Comparison of ENCODE assay signal across 14 cellular contexts in genomic region chr11:120893431-120894206, GRCh38.
DNase-seq lines count a peak whose midpoint lies in the region; ATAC-seq and TF ChIP-seq lines count a peak whose summit lies in the region.
"Had no signal": no experiment of that assay in that cellular context is flagged by ENCODE, and none has a peak within 500 bp of the region (broad histone marks: within the 10 kb centered on the region; RNA-seq: fewer than 3 reads in every experiment).

No MANE protein-coding gene starts in this region.

- intact Hi-C loops in left ventricle myocardium superior (cut with micrococcal nuclease) = no loop called here

- H3K4me1 Mint-ChIP-seq in stimulated activated memory B cell treated with anti-CD40 and anti-IgM and Interleukin-4, amounts not matched to agents 10 μg/mL and 1 μg/mL and 100 μg/mL, for 72 hours = no peaks in the 10 kb centered on the region
- H3K4me1 Mint-ChIP-seq: activated naive CD4-positive, alpha-beta T cell treated with anti-CD3 and anti-CD28 coated beads, Interleukin-2, amount 50 U/mL, for 24 hours had no signal

- no peaks in the 10 kb centered on the region for H3K9me3 Mint-ChIP-seq in stimulated activated memory B cell treated with anti-CD40 and anti-IgM and Interleukin-4, amounts not matched to agents 10 μg/mL and 1 μg/mL and 100 μg/mL, for 72 hours
- H3K9me3 Mint-ChIP-seq: activated naive CD4-positive, alpha-beta T cell treated with anti-CD3 and anti-CD28 coated beads, Interleukin-2, amount 50 U/mL, for 24 hours; nephron had no signal

- peak; percentile 82 for ATAC-seq in GM18867 (IDR thresholded peaks at IDR 0.05; ENCODE audit: unreplicated experiment)
- ATAC-seq in HG02943 (IDR thresholded peaks at IDR 0.05; ENCODE audit: low read depth, unreplicated experiment) = peak; percentile 77
- no peak for ATAC-seq in left ventricle myocardium superior
- no peak for ATAC-seq in stimulated activated memory B cell treated with anti-CD40 and anti-IgM and Interleukin-4, amounts not matched to agents 10 μg/mL and 1 μg/mL and 100 μg/mL, for 72 hours
- ATAC-seq: heart right ventricle, right cardiac atrium had no signal

- no peaks in the 10 kb centered on the region for H3K36me3 Mint-ChIP-seq in stimulated activated memory B cell treated with anti-CD40 and anti-IgM and Interleukin-4, amounts not matched to agents 10 μg/mL and 1 μg/mL and 100 μg/mL, for 72 hours
- H3K36me3 Mint-ChIP-seq: activated naive CD4-positive, alpha-beta T cell treated with anti-CD3 and anti-CD28 coated beads, Interleukin-2, amount 50 U/mL, for 24 hours had no signal

- peak; percentile 32 for DNase-seq in GM20000 (ENCODE audit: low spot score)
- DNase-seq in NCI-H1694 treated with DMSO at 0.1 percent for 48 hours (lab: John Stamatoyannopoulos, UW) = peak; percentile 16
- no peak for DNase-seq in COLO829 (ENCODE audit: low spot score)
- no peak for DNase-seq in left ventricle myocardium superior
- DNase-seq in NCI-H146 treated with DMSO at 0.1 percent for 48 hours (lab: John Stamatoyannopoulos, UW; ENCODE audit: unreplicated experiment) = no peak
- DNase-seq: activated CD8-positive, alpha-beta memory T cell treated with anti-CD3 and anti-CD28 coated beads for 24 hours; heart right ventricle; NCI-H774; right cardiac atrium had no signal

- H3K4me3 Mint-ChIP-seq in stimulated activated memory B cell treated with anti-CD40 and anti-IgM and Interleukin-4, amounts not matched to agents 10 μg/mL and 1 μg/mL and 100 μg/mL, for 72 hours = no peak overlapping the region
- H3K4me3 Mint-ChIP-seq: activated naive CD4-positive, alpha-beta T cell treated with anti-CD3 and anti-CD28 coated beads, Interleukin-2, amount 50 U/mL, for 24 hours; nephron had no signal

- H3K27ac Mint-ChIP-seq in stimulated activated memory B cell treated with anti-CD40 and anti-IgM and Interleukin-4, amounts not matched to agents 10 μg/mL and 1 μg/mL and 100 μg/mL, for 72 hours = no peak overlapping the region
- H3K27ac Mint-ChIP-seq: activated naive CD4-positive, alpha-beta T cell treated with anti-CD3 and anti-CD28 coated beads, Interleukin-2, amount 50 U/mL, for 24 hours; nephron had no signal

- H3K27me3 Mint-ChIP-seq in stimulated activated memory B cell treated with anti-CD40 and anti-IgM and Interleukin-4, amounts not matched to agents 10 μg/mL and 1 μg/mL and 100 μg/mL, for 72 hours = peaks cover 16% of the 10 kb centered on the region

- TF ChIP-seq CTCF in GM20000 (IDR thresholded peaks at IDR 0.05; ENCODE audit: extremely low read depth, missing control alignments) = no peak

Comparison
In these comparisons a context has a peak if more than half of its experiments do, and no peak if none do; other contexts are left out.
1. ATAC-seq: peak in GM18867 (single experiment) and HG02943 (single experiment); none in left ventricle myocardium superior (single experiment) and stimulated activated memory B cell treated with anti-CD40 and anti-IgM and Interleukin-4, amounts not matched to agents 10 μg/mL and 1 μg/mL and 100 μg/mL, for 72 hours (single experiment).
2. DNase-seq: peak in GM20000 (single experiment) and NCI-H1694 treated with DMSO at 0.1 percent for 48 hours (single experiment); none in COLO829 (single experiment), left ventricle myocardium superior (single experiment) and NCI-H146 treated with DMSO at 0.1 percent for 48 hours (single experiment).